ENCODE assay signal across 1 cellular context in genomic region chr10:79017882-79018550, GRCh38.
TF ChIP-seq lines count a peak whose summit lies in the region.

No MANE protein-coding gene starts in this region.

TF ChIP-seq in SK-N-SH, 30 proteins besides CTCF, POLR2A, EP300 and RAD21 (continued from another document):
- TF ChIP-seq IRF3 (IDR thresholded peaks at IDR 0.05; ENCODE audit: low read depth, low read length) (no peak), FOXJ3 (CRISPR knock-in tag; IDR thresholded peaks at IDR 0.05) (no peak), RXRA (IDR thresholded peaks at IDR 0.05; ENCODE audit: borderline replicate concordance, low read depth) (no peak), CHD2 (IDR thresholded peaks at IDR 0.05; ENCODE audit: low read length, partially characterized antibody) (no peak), TEAD4 (IDR thresholded peaks at IDR 0.05; ENCODE audit: borderline replicate concordance, insufficient read depth) (no peak), RFX5 (IDR thresholded peaks at IDR 0.05; ENCODE audit: low read length) (no peak), GABPA (IDR thresholded peaks at IDR 0.05; ENCODE audit: low read depth) (no peak), FOXM1 (IDR thresholded peaks at IDR 0.05; ENCODE audit: low read depth) (no peak)
TF ChIP-seq in SK-N-SH: peak in this region for 0.
